In genomic region chr12:2581293-2582045, GRCh38 we compare ENCODE assay signal across 24 cellular contexts.
"Had no signal": no experiment of that assay in that cellular context is flagged by ENCODE, and none has a peak within 500 bp of the region (broad histone marks: within the 10 kb centered on the region; RNA-seq: fewer than 3 reads in every experiment).

No MANE protein-coding gene starts in this region.

- ATAC-seq: activated CD4-positive, CD25-positive, alpha-beta regulatory T cell treated with anti-CD3 and anti-CD28 coated beads, Interleukin-2, amount 50 U/mL, for 24 hours; activated CD8-positive, alpha-beta memory T cell treated with anti-CD3 and anti-CD28 coated beads, Interleukin-2, amount 10 ng/mL, durations not matched to agents 7 days and 5 days had no signal

- H3K4me3 ChIP-seq: Peyer's patch had no signal

- DNase-seq: activated CD4-positive, alpha-beta T cell treated with anti-CD3 and anti-CD28 coated beads for 4 hours; activated CD4-positive, alpha-beta T cell treated with anti-CD3 and anti-CD28 coated beads, Interleukin-2, amount 50 U/mL, for 4 hours; activated CD8-positive, alpha-beta memory T cell treated with anti-CD3 and anti-CD28 coated beads, Interleukin-2, amount 10 ng/mL, durations not matched to agents 7 days and 5 days; activated gamma-delta T cell; activated naive CD4-positive, alpha-beta T cell treated with anti-CD3 and anti-CD28 coated beads for 36 hours; activated T-cell treated with anti-CD3 and anti-CD28 coated beads, Interleukin-2, amount 50 U/mL, for 24 hours; amygdala; NCI-H1092; NCI-H1417 treated with DMSO at 0.1 percent for 48 hours; NCI-H1694; NCI-H2029 treated with DMSO at 0.1 percent for 48 hours; NCI-H345; NCI-H510A; NCI-H526 treated with DMSO at 0.1 percent for 48 hours; SHP77 had no signal

- FAIRE-seq: astrocyte had no signal

- H3K27me3 ChIP-seq: Peyer's patch had no signal

- H3K4me2 ChIP-seq: KMS-11 had no signal

- H3K27ac ChIP-seq: KMS-11, Peyer's patch, RWPE1 had no signal

- H3K36me3 Mint-ChIP-seq: activated CD8-positive, alpha-beta memory T cell treated with anti-CD3 and anti-CD28 coated beads, Interleukin-2, amount 10 ng/mL, durations not matched to agents 7 days and 5 days; activated naive CD8-positive, alpha-beta T cell had no signal

- H3K27ac Mint-ChIP-seq: activated CD8-positive, alpha-beta memory T cell treated with anti-CD3 and anti-CD28 coated beads, Interleukin-2, amount 10 ng/mL, durations not matched to agents 7 days and 5 days; activated naive CD4-positive, alpha-beta T cell treated with anti-CD3 and anti-CD28 coated beads for 36 hours; activated naive CD8-positive, alpha-beta T cell; activated T-cell treated with anti-CD3 and anti-CD28 coated beads, Interleukin-2, amount 50 U/mL, for 24 hours; activated T-helper 1 cell treated with anti-CD3 and anti-CD28 coated beads, Interleukin-12 subunit alpha, Interleukin-12 subunit beta, Interleukin-2, Interleukin-4 antibody, amounts not matched to agents 30 ng/mL and 10 ng/mL and 1 ng/mL, durations not matched to agents 14 hours and 24 hours and 36 hours; T-helper 1 cell treated with Interleukin-12 subunit alpha and Interleukin-12 subunit beta and Interleukin-4 antibody, amounts not matched to agents 30 μg/mL and 1 μg/mL, for 36 hours had no signal

- H3K9me3 Mint-ChIP-seq: activated naive CD4-positive, alpha-beta T cell treated with anti-CD3 and anti-CD28 coated beads for 36 hours; activated T-cell treated with anti-CD3 and anti-CD28 coated beads, Interleukin-2, amount 50 U/mL, for 24 hours; activated T-helper 1 cell treated with anti-CD3 and anti-CD28 coated beads, Interleukin-12 subunit alpha, Interleukin-12 subunit beta, Interleukin-2, Interleukin-4 antibody, amounts not matched to agents 30 ng/mL and 10 ng/mL and 1 ng/mL, durations not matched to agents 14 hours and 24 hours and 36 hours; brain; T-helper 1 cell treated with Interleukin-12 subunit alpha and Interleukin-12 subunit beta and Interleukin-4 antibody, amounts not matched to agents 30 μg/mL and 1 μg/mL, for 36 hours had no signal

- H3K9ac ChIP-seq: KMS-11 had no signal

- H3K4me3 Mint-ChIP-seq: activated CD8-positive, alpha-beta memory T cell treated with anti-CD3 and anti-CD28 coated beads, Interleukin-2, amount 10 ng/mL, durations not matched to agents 7 days and 5 days; activated naive CD4-positive, alpha-beta T cell treated with anti-CD3 and anti-CD28 coated beads for 36 hours; activated naive CD8-positive, alpha-beta T cell; activated T-cell treated with anti-CD3 and anti-CD28 coated beads, Interleukin-2, amount 50 U/mL, for 24 hours; activated T-helper 1 cell treated with anti-CD3 and anti-CD28 coated beads, Interleukin-12 subunit alpha, Interleukin-12 subunit beta, Interleukin-2, Interleukin-4 antibody, amounts not matched to agents 30 ng/mL and 10 ng/mL and 1 ng/mL, durations not matched to agents 14 hours and 24 hours and 36 hours; T-helper 1 cell treated with Interleukin-12 subunit alpha and Interleukin-12 subunit beta and Interleukin-4 antibody, amounts not matched to agents 30 μg/mL and 1 μg/mL, for 36 hours had no signal

- H3K9me3 ChIP-seq: Peyer's patch had no signal

- H3K36me3 ChIP-seq: Peyer's patch had no signal
